9 cellular contexts compared by ENCODE assay signal in the genomic region with DNA sequence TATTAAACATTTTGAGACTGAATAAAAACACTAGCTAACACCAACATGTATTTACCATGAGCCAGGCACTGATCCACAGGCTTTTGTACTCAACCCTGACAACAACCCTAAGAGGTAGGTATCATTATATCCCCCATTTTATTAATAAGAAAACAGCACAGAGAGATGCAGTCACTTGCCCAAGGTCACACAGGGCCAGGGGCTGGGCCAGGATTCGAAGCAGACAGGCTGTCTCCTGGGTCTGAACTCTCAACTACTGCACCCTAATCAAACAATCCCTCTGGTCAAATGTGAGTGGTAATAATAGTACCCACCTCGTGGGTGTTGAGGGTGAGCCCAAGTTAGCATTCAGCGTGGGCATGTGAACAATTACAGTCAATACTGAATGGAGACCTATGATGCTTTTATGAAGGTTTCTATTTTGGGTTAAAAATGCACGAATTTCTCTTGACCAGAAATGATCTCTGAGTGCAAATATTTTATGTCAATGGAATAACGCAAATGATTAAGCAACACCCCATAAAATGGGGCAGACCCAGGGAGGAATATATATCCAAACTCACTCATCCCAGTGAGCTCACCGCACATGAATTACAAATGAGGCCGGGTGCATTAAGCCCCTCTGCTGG. TPM values are rescaled to one million over a fixed set of nuclear protein-coding genes. Genes with fewer than 3 reads are reported as not detected.
DNase-seq lines count a peak whose midpoint lies in the region; ATAC-seq, FAIRE-seq and TF ChIP-seq lines count a peak whose summit lies in the region.
"Not testable (repeated sequence)": the region's sequence is repeated elsewhere in the genome, so short reads cannot be mapped to it uniquely, and the experiment has no call there.
"Had no signal": no experiment of that assay in that cellular context is flagged by ENCODE, and none has a peak within 500 bp of the region (broad histone marks: within the 10 kb centered on the region; RNA-seq: fewer than 3 reads in every experiment).

No MANE protein-coding gene starts in this region.

- FAIRE-seq in H1 (lab: Jason Lieb, UNC) = not testable (repeated sequence)

- H3K27me3 Mint-ChIP-seq in HFFc6 (ENCODE audit: insufficient read depth) = peaks cover 14% of the 10 kb centered on the region
- not testable (repeated sequence) for H3K27me3 Mint-ChIP-seq in T-cell; natural killer cell treated with Interleukin-12 subunit alpha and Interleukin-12 subunit beta and Interleukin-15 and Interleukin-18, amount 100 ng/mL, for 72 hours; stimulated activated memory B cell treated with anti-CD40 and anti-IgM and Interleukin-4, amounts not matched to agents 10 μg/mL and 1 μg/mL and 100 μg/mL, for 72 hours
- H3K27me3 Mint-ChIP-seq in activated naive CD8-positive, alpha-beta T cell treated with anti-CD3 and anti-CD28 coated beads, Interleukin-2, amount 10 ng/mL, durations not matched to agents 7 days and 5 days = peaks cover 16% of the 10 kb centered on the region

- peak overlapping the region; percentile 79 to 92 (median 87) for H3K9ac ChIP-seq in BLaER1 treated with 17β-estradiol and CSF1 and Interleukin-3, amounts not matched to agents 10 nM and 100 nM
- peak overlapping the region in 1 of 4 experiments; percentile 64; a peak in 2 of 7 replicates for H3K9ac ChIP-seq in H1 (replicated peaks in 1 of 4; ENCODE audit: extremely low read depth in 1 of 4, low read depth in 3 of 4, low read length in 3 of 4)
- H3K9ac ChIP-seq in iPS-15b (ENCODE audit: low read depth, low read length) = not testable (repeated sequence)

- H4K8ac ChIP-seq in H1 (ENCODE audit: extremely low read depth, insufficient read depth, low read length) = not testable (repeated sequence)

- H2BK15ac ChIP-seq in H1 (ENCODE audit: low read length) = not testable (repeated sequence)

- H4K5ac ChIP-seq in H1 (ENCODE audit: insufficient read length, low read depth, low read length) = not testable (repeated sequence)

- not testable (repeated sequence) for TF ChIP-seq CTCF in HFFc6 (IDR thresholded peaks at IDR 0.05); H1 (IDR thresholded peaks at IDR 0.05; ENCODE audit: control extremely low read depth in 1 of 3, insufficient read depth in 1 of 3, low read depth in 1 of 3, low read length in 3 of 3)

- CTCF ChIA-PET in T-cell (lab: Charles Lee) = not testable (repeated sequence)
- CTCF ChIA-PET in H1 (lab: Charles Lee; ENCODE audit: partially characterized antibody) = interaction anchor here (1.3 to 1.8 kb wide), 2 partner anchors 31 to 38 kb away, joined by 3 to 5 read pairs; partner anchors contain the start of gene C16orf89

- not testable (repeated sequence) for H2BK120ac ChIP-seq in H1 (replicated peaks; ENCODE audit: low read depth, low read length)

- not testable (repeated sequence) for ATAC-seq in T-cell (replicated peaks in 1 of 4); activated naive CD8-positive, alpha-beta T cell treated with anti-CD3 and anti-CD28 coated beads, Interleukin-2, amount 10 ng/mL, durations not matched to agents 7 days and 5 days (ENCODE audit: low read depth); natural killer cell treated with Interleukin-12 subunit alpha and Interleukin-12 subunit beta and Interleukin-15 and Interleukin-18, amount 100 ng/mL, for 72 hours; stimulated activated memory B cell treated with anti-CD40 and anti-IgM and Interleukin-4, amounts not matched to agents 10 μg/mL and 1 μg/mL and 100 μg/mL, for 72 hours

- peak overlapping the region; percentile 69 to 94 (median 88) for H3K4me2 ChIP-seq in BLaER1 treated with 17β-estradiol and CSF1 and Interleukin-3, amounts not matched to agents 10 nM and 100 nM
- H3K4me2 ChIP-seq in H1 (ENCODE audit: insufficient read depth in 1 of 2, low read depth in 2 of 2, low read length in 2 of 2) = peak overlapping the region; percentile 72 to 77

- H3K9me3 Mint-ChIP-seq in HFFc6; T-cell; activated naive CD8-positive, alpha-beta T cell treated with anti-CD3 and anti-CD28 coated beads, Interleukin-2, amount 10 ng/mL, durations not matched to agents 7 days and 5 days; natural killer cell treated with Interleukin-12 subunit alpha and Interleukin-12 subunit beta and Interleukin-15 and Interleukin-18, amount 100 ng/mL, for 72 hours; stimulated activated memory B cell treated with anti-CD40 and anti-IgM and Interleukin-4, amounts not matched to agents 10 μg/mL and 1 μg/mL and 100 μg/mL, for 72 hours: not testable (repeated sequence)

- H3K36me3 Mint-ChIP-seq in HFFc6 (ENCODE audit: low read depth); T-cell; activated naive CD8-positive, alpha-beta T cell treated with anti-CD3 and anti-CD28 coated beads, Interleukin-2, amount 10 ng/mL, durations not matched to agents 7 days and 5 days; natural killer cell treated with Interleukin-12 subunit alpha and Interleukin-12 subunit beta and Interleukin-15 and Interleukin-18, amount 100 ng/mL, for 72 hours: not testable (repeated sequence)
- H3K36me3 Mint-ChIP-seq in stimulated activated memory B cell treated with anti-CD40 and anti-IgM and Interleukin-4, amounts not matched to agents 10 μg/mL and 1 μg/mL and 100 μg/mL, for 72 hours = peaks cover 13% of the 10 kb centered on the region

- not testable (repeated sequence) for H4K91ac ChIP-seq in H1 (replicated peaks; ENCODE audit: insufficient read length, low read length)

- H3K4me1 Mint-ChIP-seq in HFFc6 (ENCODE audit: low read depth) = peaks cover 18% of the 10 kb centered on the region
- peaks cover 16 to 26% (median 20%) of the 10 kb centered on the region in 3 donors for H3K4me1 Mint-ChIP-seq in T-cell
- H3K4me1 Mint-ChIP-seq in activated naive CD8-positive, alpha-beta T cell treated with anti-CD3 and anti-CD28 coated beads, Interleukin-2, amount 10 ng/mL, durations not matched to agents 7 days and 5 days = peaks cover 23% of the 10 kb centered on the region
- peaks cover 17 to 18% of the 10 kb centered on the region in 2 donors for H3K4me1 Mint-ChIP-seq in natural killer cell treated with Interleukin-12 subunit alpha and Interleukin-12 subunit beta and Interleukin-15 and Interleukin-18, amount 100 ng/mL, for 72 hours (ENCODE audit: low read depth in 2 of 2)
- H3K4me1 Mint-ChIP-seq in stimulated activated memory B cell treated with anti-CD40 and anti-IgM and Interleukin-4, amounts not matched to agents 10 μg/mL and 1 μg/mL and 100 μg/mL, for 72 hours = peaks cover 26% of the 10 kb centered on the region

- H3K4me3 Mint-ChIP-seq in HFFc6 (peak overlapping the region; percentile 93), T-cell (peak overlapping the region; percentile 88 to 92 (median 89))
- peak overlapping the region; percentile 86 for H3K4me3 Mint-ChIP-seq in activated naive CD8-positive, alpha-beta T cell treated with anti-CD3 and anti-CD28 coated beads, Interleukin-2, amount 10 ng/mL, durations not matched to agents 7 days and 5 days
- peak overlapping the region; percentile 90 for H3K4me3 Mint-ChIP-seq in natural killer cell treated with Interleukin-12 subunit alpha and Interleukin-12 subunit beta and Interleukin-15 and Interleukin-18, amount 100 ng/mL, for 72 hours
- H3K4me3 Mint-ChIP-seq in stimulated activated memory B cell treated with anti-CD40 and anti-IgM and Interleukin-4, amounts not matched to agents 10 μg/mL and 1 μg/mL and 100 μg/mL, for 72 hours = peak overlapping the region; percentile 81

- not testable (repeated sequence) for H2AK5ac ChIP-seq in H1 (ENCODE audit: low read depth, low read length)

- H3K4me3 ChIP-seq in BLaER1 treated with 17β-estradiol and CSF1 and Interleukin-3, amounts not matched to agents 10 nM and 100 nM = peak overlapping the region; percentile 72 to 87 (median 80)
- H3K4me3 ChIP-seq in H1 (ENCODE audit: extremely low read depth in 1 of 4, insufficient read depth in 2 of 4, low read depth in 3 of 4, low read length in 4 of 4) (peak overlapping the region; percentile 45 to 78 (median 75)), iPS-15b (ENCODE audit: low read depth, low read length) (peak overlapping the region; percentile 79)

- H3K4me1 ChIP-seq in BLaER1 treated with 17β-estradiol and CSF1 and Interleukin-3, amounts not matched to agents 10 nM and 100 nM = peaks cover 7 to 20% (median 9%) of the 10 kb centered on the region in 10 experiments; a peak in 15 of 20 replicates
- H3K4me1 ChIP-seq in H1 (replicated peaks in 1 of 4; ENCODE audit: control insufficient read depth in 3 of 4, insufficient read depth in 4 of 4, low read length in 3 of 4); iPS-15b (ENCODE audit: control insufficient read depth, insufficient read depth, low read length): not testable (repeated sequence)

- WGBS in H1 (ENCODE audit: extremely low coverage in 1 of 2, insufficient coverage in 1 of 2, insufficient read length in 1 of 2, insufficient replicate concordance in 2 of 2, low coverage in 1 of 2, low lambda C conversion rate in 2 of 2, missing lambda C conversion rate in 1 of 2), 2 experiments = 36% methylated on average over 7 of the region's 7 CpGs; no CpG with 5 or more reads in 1 of the 2 experiments

- not testable (repeated sequence) for H3K79me2 ChIP-seq in H1 (ENCODE audit: control insufficient read depth in 1 of 2, insufficient read depth in 2 of 2, low read length in 2 of 2)

- not testable (repeated sequence) for H3K56ac ChIP-seq in H1 (replicated peaks; ENCODE audit: insufficient read length, low read depth, low read length)

- POLR2A ChIA-PET in T-cell (lab: Charles Lee); activated naive CD8-positive, alpha-beta T cell treated with anti-CD3 and anti-CD28 coated beads, Interleukin-2, amount 10 ng/mL, durations not matched to agents 7 days and 5 days (lab: Charles Lee); H1 (lab: Charles Lee; ENCODE audit: partially characterized antibody): not testable (repeated sequence)

- not testable (repeated sequence) for H3K14ac ChIP-seq in H1 (ENCODE audit: insufficient read length)

- H3K23me2 ChIP-seq in H1 (ENCODE audit: low read depth, low read length) = not testable (repeated sequence)

- peak; percentile 44 for DNase-seq in HFFc6
- DNase-seq in T-cell; activated naive CD8-positive, alpha-beta T cell treated with anti-CD3 and anti-CD28 coated beads, Interleukin-2, amount 10 ng/mL, durations not matched to agents 7 days and 5 days; H1 (ENCODE audit: low read depth in 1 of 2, low spot score in 2 of 2); natural killer cell treated with Interleukin-12 subunit alpha and Interleukin-12 subunit beta and Interleukin-15 and Interleukin-18, amount 100 ng/mL, for 72 hours (ENCODE audit: low spot score): not testable (repeated sequence)

- H2BK20ac ChIP-seq in H1 (ENCODE audit: low read length) = not testable (repeated sequence)

- H3K18ac ChIP-seq in H1 (ENCODE audit: extremely low read depth, low read length) = not testable (repeated sequence)

- H2BK5ac ChIP-seq in H1 (ENCODE audit: low read depth, low read length) = not testable (repeated sequence)

- H3K36me3 ChIP-seq in BLaER1 treated with 17β-estradiol and CSF1 and Interleukin-3, amounts not matched to agents 10 nM and 100 nM; H1 (ENCODE audit: control insufficient read depth in 2 of 4, insufficient read depth in 4 of 4, low read length in 3 of 4); iPS-15b (ENCODE audit: control insufficient read depth, insufficient read depth, low read length): not testable (repeated sequence)

- not testable (repeated sequence) for TF ChIP-seq RAD21 in H1 (IDR thresholded peaks at IDR 0.05 in 1 of 2, conservative IDR thresholded peaks at IDR 0.05 in 1 of 2; ENCODE audit: low read depth in 2 of 2, low read length in 2 of 2)

- TF ChIP-seq POLR2A in H1 (IDR thresholded peaks at IDR 0.05; ENCODE audit: control extremely low read depth in 1 of 2, low read depth in 2 of 2, low read length in 2 of 2) = not testable (repeated sequence)

- not testable (repeated sequence) for H3K9me3 ChIP-seq in BLaER1 treated with 17β-estradiol and CSF1 and Interleukin-3, amounts not matched to agents 10 nM and 100 nM (replicated peaks in 1 of 11); H1 (ENCODE audit: insufficient read depth in 2 of 2, low read depth in 1 of 2, low read length in 1 of 2); iPS-15b (ENCODE audit: control insufficient read depth, insufficient read depth, low read length)

- peak overlapping the region; percentile 91 for H3K27ac Mint-ChIP-seq in HFFc6
- H3K27ac Mint-ChIP-seq in T-cell = peak overlapping the region; percentile 76 to 89
- H3K27ac Mint-ChIP-seq in activated naive CD8-positive, alpha-beta T cell treated with anti-CD3 and anti-CD28 coated beads, Interleukin-2, amount 10 ng/mL, durations not matched to agents 7 days and 5 days = peak overlapping the region; percentile 85
- peak overlapping the region; percentile 77 to 85 for H3K27ac Mint-ChIP-seq in natural killer cell treated with Interleukin-12 subunit alpha and Interleukin-12 subunit beta and Interleukin-15 and Interleukin-18, amount 100 ng/mL, for 72 hours
- H3K27ac Mint-ChIP-seq in stimulated activated memory B cell treated with anti-CD40 and anti-IgM and Interleukin-4, amounts not matched to agents 10 μg/mL and 1 μg/mL and 100 μg/mL, for 72 hours = peak overlapping the region; percentile 86

- not testable (repeated sequence) for H2BK12ac ChIP-seq in H1 (ENCODE audit: low read depth, low read length)

- TF ChIP-seq EP300 in H1 (IDR thresholded peaks at IDR 0.05; ENCODE audit: borderline replicate concordance in 1 of 2, low read depth in 2 of 2, low read length in 2 of 2) = not testable (repeated sequence)

- not testable (repeated sequence) for H3K79me1 ChIP-seq in H1 (ENCODE audit: low read depth, low read length)

- not testable (repeated sequence) for H3K4ac ChIP-seq in H1 (replicated peaks; ENCODE audit: insufficient read length, low read depth, low read length)

- H3K27me3 ChIP-seq in BLaER1 treated with 17β-estradiol and CSF1 and Interleukin-3, amounts not matched to agents 10 nM and 100 nM; H1 (replicated peaks in 1 of 4; ENCODE audit: control insufficient read depth in 3 of 4, extremely low read depth in 1 of 4, insufficient read depth in 3 of 4, low read length in 3 of 4); iPS-15b (ENCODE audit: control insufficient read depth, insufficient read depth, low read length): not testable (repeated sequence)

- not testable (repeated sequence) for H2AFZ ChIP-seq in H1 (ENCODE audit: low read length)

- H4K20me1 ChIP-seq in BLaER1 treated with 17β-estradiol and CSF1 and Interleukin-3, amounts not matched to agents 10 nM and 100 nM; H1 (replicated peaks in 1 of 2; ENCODE audit: control insufficient read depth in 1 of 2, insufficient read depth in 2 of 2, low read length in 2 of 2): not testable (repeated sequence)

- not testable (repeated sequence) for H3K23ac ChIP-seq in H1 (ENCODE audit: insufficient read length)

- peak overlapping the region in 7 of 11 experiments; percentile 77 to 87 (median 84); a peak in 12 of 22 replicates for H3K27ac ChIP-seq in BLaER1 treated with 17β-estradiol and CSF1 and Interleukin-3, amounts not matched to agents 10 nM and 100 nM
- not testable (repeated sequence) for H3K27ac ChIP-seq in H1 (ENCODE audit: low read depth, low read length)

RNA-seq across cellular contexts. Expression of gene EEF2KMT, which starts 1.0 kb away (rescaled TPM):
- 10 to 100 TPM; 13.7 to 20.1 (median 15.9) TPM for total RNA-seq in HFFc6 (2021; fragmentation: NEBNext Ultra II Directional; extraction: Animal tissue kit (Norgen Biotek cat#: 25700))
- total RNA-seq in T-cell = 10 to 100 TPM in 3 of 5 donors, 1 to 10 TPM in 2; 3.6 to 16.1 (median 11.7) TPM
- 10 to 100 TPM; 10.4 to 11.4 TPM for total RNA-seq in activated naive CD8-positive, alpha-beta T cell treated with anti-CD3 and anti-CD28 coated beads, Interleukin-2, amount 10 ng/mL, durations not matched to agents 7 days and 5 days
- 30.8 and 35.8 TPM in 2 replicates for total RNA-seq in H1 (2021; fragmentation: NEBNext Ultra II Directional; extraction: Animal tissue kit (Norgen Biotek cat#: 25700))
- 37.0 and 52.6 TPM in 2 replicates for polyA plus RNA-seq in H1 (2011; rRNA removed)
- polyA plus RNA-seq in H1 (2011; cell fraction: cytosol; rRNA removed) = 29.7 TPM
- 46.0 TPM for polyA plus RNA-seq in H1 (2011; cell fraction: nucleus; rRNA removed)
- 24.0 to 30.6 TPM (median 26.5 TPM) in 4 replicates for polyA plus RNA-seq in H1 (2012, experiment 1 of 2)
- 28.6 TPM for polyA plus RNA-seq in H1 (2012, experiment 2 of 2)
- 16.5 TPM for polyA plus RNA-seq in H1 (2013, experiment 1 of 2)
- 16.8 TPM for polyA plus RNA-seq in H1 (2013, experiment 2 of 2)
- polyA minus RNA-seq in H1 (2011; rRNA and poly(A)+ RNA removed) = 19.9 and 26.2 TPM in 2 replicates
- 13.4 TPM for polyA minus RNA-seq in H1 (2011; cell fraction: cytosol; rRNA and poly(A)+ RNA removed)
- polyA minus RNA-seq in H1 (2011; cell fraction: nucleus; rRNA and poly(A)+ RNA removed) = 26.9 TPM
- total RNA-seq in natural killer cell treated with Interleukin-12 subunit alpha and Interleukin-12 subunit beta and Interleukin-15 and Interleukin-18, amount 100 ng/mL, for 72 hours = 10 to 100 TPM; 10.6 to 18.8 TPM

RNA-seq across cellular contexts. Expression of gene ALG1, which starts 24.9 kb away (rescaled TPM):
- 10 to 100 TPM; 43.5 to 51.3 (median 47.4) TPM for total RNA-seq in HFFc6 (2021; fragmentation: NEBNext Ultra II Directional; extraction: Animal tissue kit (Norgen Biotek cat#: 25700))
- total RNA-seq in T-cell = 10 to 100 TPM; 12.0 to 29.2 (median 25.7) TPM
- 10 to 100 TPM; 19.6 to 22.3 TPM for total RNA-seq in activated naive CD8-positive, alpha-beta T cell treated with anti-CD3 and anti-CD28 coated beads, Interleukin-2, amount 10 ng/mL, durations not matched to agents 7 days and 5 days
- total RNA-seq in H1 (2021; fragmentation: NEBNext Ultra II Directional; extraction: Animal tissue kit (Norgen Biotek cat#: 25700)) = 34.8 and 35.7 TPM in 2 replicates
- polyA plus RNA-seq in H1 (2011; rRNA removed) = 45.7 and 46.5 TPM in 2 replicates
- polyA plus RNA-seq in H1 (2011; cell fraction: cytosol; rRNA removed) = 42.0 TPM
- 51.3 TPM for polyA plus RNA-seq in H1 (2011; cell fraction: nucleus; rRNA removed)
- polyA plus RNA-seq in H1 (2012, experiment 1 of 2) = 24.1 to 36.4 TPM (median 33.7 TPM) in 4 replicates
- 47.3 TPM for polyA plus RNA-seq in H1 (2012, experiment 2 of 2)
- 48.4 TPM for polyA plus RNA-seq in H1 (2013, experiment 1 of 2)
- 53.2 TPM for polyA plus RNA-seq in H1 (2013, experiment 2 of 2)
- polyA minus RNA-seq in H1 (2011; rRNA and poly(A)+ RNA removed) = 81.3 and 93.9 TPM in 2 replicates
- 18.3 TPM for polyA minus RNA-seq in H1 (2011; cell fraction: cytosol; rRNA and poly(A)+ RNA removed)
- 43.5 TPM for polyA minus RNA-seq in H1 (2011; cell fraction: nucleus; rRNA and poly(A)+ RNA removed)
- total RNA-seq in natural killer cell treated with Interleukin-12 subunit alpha and Interleukin-12 subunit beta and Interleukin-15 and Interleukin-18, amount 100 ng/mL, for 72 hours = 10 to 100 TPM; 24.3 to 37.3 TPM

RNA-seq across cellular contexts. Expression of gene C16orf89, which starts 30.8 kb away (rescaled TPM):
- total RNA-seq in HFFc6 (2021; fragmentation: NEBNext Ultra II Directional; extraction: Animal tissue kit (Norgen Biotek cat#: 25700)) = not detected
- total RNA-seq in T-cell = under 1 TPM in 2 of 5 donors, not detected in 3; 0.62 to 0.79 TPM
- not detected for total RNA-seq in activated naive CD8-positive, alpha-beta T cell treated with anti-CD3 and anti-CD28 coated beads, Interleukin-2, amount 10 ng/mL, durations not matched to agents 7 days and 5 days
- 6.7 and 10.6 TPM in 2 replicates for total RNA-seq in H1 (2021; fragmentation: NEBNext Ultra II Directional; extraction: Animal tissue kit (Norgen Biotek cat#: 25700))
- 9.9 and 11.0 TPM in 2 replicates for polyA plus RNA-seq in H1 (2011; rRNA removed)
- 11.4 TPM for polyA plus RNA-seq in H1 (2011; cell fraction: cytosol; rRNA removed)
- 6.9 TPM for polyA plus RNA-seq in H1 (2011; cell fraction: nucleus; rRNA removed)
- polyA plus RNA-seq in H1 (2012, experiment 1 of 2) = 4.8 to 10.2 TPM (median 9.6 TPM) in 4 replicates
- 21.5 TPM for polyA plus RNA-seq in H1 (2012, experiment 2 of 2)
- 10.1 TPM for polyA plus RNA-seq in H1 (2013, experiment 1 of 2)
- polyA plus RNA-seq in H1 (2013, experiment 2 of 2) = 15.1 TPM
- 5.7 and 7.5 TPM in 2 replicates for polyA minus RNA-seq in H1 (2011; rRNA and poly(A)+ RNA removed)
- polyA minus RNA-seq in H1 (2011; cell fraction: cytosol; rRNA and poly(A)+ RNA removed) = 5.3 TPM
- 7.6 TPM for polyA minus RNA-seq in H1 (2011; cell fraction: nucleus; rRNA and poly(A)+ RNA removed)
- total RNA-seq in natural killer cell treated with Interleukin-12 subunit alpha and Interleukin-12 subunit beta and Interleukin-15 and Interleukin-18, amount 100 ng/mL, for 72 hours = not detected
- total RNA-seq: lung microvascular endothelial cell had no signal
